In the genomic region with DNA sequence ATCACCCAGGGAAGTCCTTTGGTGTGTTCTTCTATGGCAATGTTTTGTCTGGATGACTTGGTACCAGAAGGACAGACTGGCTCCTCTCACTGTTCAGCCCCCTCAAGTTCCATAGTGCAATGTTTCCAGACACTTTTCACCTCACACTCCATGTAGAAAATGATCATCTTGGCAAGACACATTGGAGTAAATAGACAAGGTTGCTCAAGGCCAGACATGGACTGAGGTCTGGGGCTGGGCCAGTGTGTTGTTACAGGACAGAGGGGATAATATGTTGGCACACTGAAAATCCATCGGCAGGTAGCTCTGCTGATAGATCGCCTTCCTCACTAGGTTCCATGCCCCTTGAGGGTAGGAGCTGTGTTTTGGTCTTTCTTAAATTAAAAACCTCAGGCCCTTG, we compare ENCODE assay signal across 1 cellular context.
TF ChIP-seq lines count a peak whose summit lies in the region.

No MANE protein-coding gene starts in this region.

TF ChIP-seq in HepG2, 621 proteins besides CTCF, POLR2A, EP300 and RAD21 (continued from another document):
- TF ChIP-seq ZSCAN21 (CRISPR knock-in tag; IDR thresholded peaks at IDR 0.05; ENCODE audit: borderline replicate concordance), result no peak
- no peak for TF ChIP-seq HES4 (CRISPR knock-in tag; IDR thresholded peaks at IDR 0.05; ENCODE audit: borderline replicate concordance)
- TF ChIP-seq ZNF598 (CRISPR knock-in tag; IDR thresholded peaks at IDR 0.05; ENCODE audit: borderline replicate concordance), result no peak
- TF ChIP-seq TAF15 (IDR thresholded peaks at IDR 0.05; ENCODE audit: low read depth, low read length, poor library complexity, severe bottlenecking), result no peak
- TF ChIP-seq ZNF577 (CRISPR knock-in tag; IDR thresholded peaks at IDR 0.05; ENCODE audit: borderline replicate concordance, low read depth), result no peak
- no peak for TF ChIP-seq ZNF432 (CRISPR knock-in tag; IDR thresholded peaks at IDR 0.05; ENCODE audit: borderline replicate concordance)
- no peak for TF ChIP-seq NFKBIZ (CRISPR knock-in tag; IDR thresholded peaks at IDR 0.05)
- TF ChIP-seq ZNF550 (CRISPR knock-in tag; IDR thresholded peaks at IDR 0.05; ENCODE audit: borderline replicate concordance), result no peak
- no peak for TF ChIP-seq ZFP41 (CRISPR knock-in tag; IDR thresholded peaks at IDR 0.05; ENCODE audit: borderline replicate concordance)
